In the genomic region with DNA sequence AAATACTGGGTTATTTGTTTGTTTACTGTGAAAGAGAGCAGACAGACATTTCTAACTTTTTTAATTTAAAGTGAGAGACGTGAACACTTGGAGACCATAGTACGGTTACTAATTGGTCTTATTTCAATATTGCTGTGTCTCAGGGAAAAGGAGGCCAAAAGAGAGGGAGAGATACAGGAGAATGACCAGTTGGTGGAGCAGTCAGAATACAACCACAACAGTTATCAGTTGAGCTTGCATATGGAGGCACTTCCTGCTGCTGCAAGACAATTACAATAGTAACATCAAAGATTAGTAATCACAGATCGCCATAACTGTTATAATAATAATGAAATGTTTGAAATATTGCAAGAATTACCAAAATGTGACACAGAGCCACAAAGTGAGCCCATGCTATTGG, we compare ENCODE assay signal across 21 cellular contexts. TPM values are rescaled to one million over a fixed set of nuclear protein-coding genes. Genes with fewer than 3 reads are reported as not detected.
DNase-seq lines count a peak whose midpoint lies in the region; ATAC-seq, FAIRE-seq and TF ChIP-seq lines count a peak whose summit lies in the region.
"Had no signal": no experiment of that assay in that cellular context is flagged by ENCODE, and none has a peak within 500 bp of the region (broad histone marks: within the 10 kb centered on the region; RNA-seq: fewer than 3 reads in every experiment).

No MANE protein-coding gene starts in this region.

- TF ChIP-seq POLR2A in heart left ventricle (IDR thresholded peaks at IDR 0.05) = no peak

- no peak overlapping the region for H3K4me2 ChIP-seq in Karpas-422 (ENCODE audit: low read depth, low read length, poor library complexity, severe bottlenecking)
- H3K4me2 ChIP-seq: A549; BLaER1 treated with 17β-estradiol and CSF1 and Interleukin-3, amounts not matched to agents 10 nM and 100 nM had no signal

- H3K4me1 ChIP-seq in Karpas-422 (ENCODE audit: low read length) (no peaks in the 10 kb centered on the region), heart left ventricle (no peaks in the 10 kb centered on the region)
- H3K4me1 ChIP-seq: A549 had no signal

- H3K27ac Mint-ChIP-seq in WTC11 = no peak overlapping the region
- H3K27ac Mint-ChIP-seq: activated CD4-positive, alpha-beta T cell treated with anti-CD3 and anti-CD28 coated beads, Interleukin-2, amount 10 ng/mL, durations not matched to agents 24 days and 14 days; activated CD8-positive, alpha-beta memory T cell treated with anti-CD3 and anti-CD28 coated beads, Interleukin-2, amount 10 ng/mL, durations not matched to agents 7 days and 5 days; activated naive CD8-positive, alpha-beta T cell treated with anti-CD3 and anti-CD28 coated beads, Interleukin-2, amount 10 ng/mL, durations not matched to agents 7 days and 5 days; memory B cell; naive B cell had no signal

- FAIRE-seq in HTR-8/SVneo (lab: Jason Lieb, UNC) = no peak
- FAIRE-seq: A549, endothelial cell of umbilical vein, TTC549 had no signal

- H3K36me3 Mint-ChIP-seq in WTC11 = peaks cover 31% of the 10 kb centered on the region

- peaks cover 6% of the 10 kb centered on the region for H3K9me3 ChIP-seq in AG04450 (ENCODE audit: control insufficient read depth, insufficient read depth, low read length)
- H3K9me3 ChIP-seq in Karpas-422 (ENCODE audit: low read length) = no peaks in the 10 kb centered on the region
- peaks cover 0 to 21% (median 12%) of the 10 kb centered on the region in 12 donors for H3K9me3 ChIP-seq in heart left ventricle

- H3K4me3 ChIP-seq in AG04450 (ENCODE audit: low read depth, low read length) (no peak overlapping the region), Karpas-422 (ENCODE audit: low read length) (no peak overlapping the region), heart left ventricle (no peak overlapping the region)
- H3K4me3 ChIP-seq: A549; BLaER1 treated with 17β-estradiol and CSF1 and Interleukin-3, amounts not matched to agents 10 nM and 100 nM had no signal

- H3K9me2 ChIP-seq in Karpas-422 (replicated peaks; ENCODE audit: insufficient read depth, low read length) = no peaks in the 10 kb centered on the region

- no peaks in the 10 kb centered on the region for H3K4me1 Mint-ChIP-seq in WTC11
- H3K4me1 Mint-ChIP-seq: activated CD4-positive, alpha-beta T cell treated with anti-CD3 and anti-CD28 coated beads, Interleukin-2, amount 10 ng/mL, durations not matched to agents 24 days and 14 days; activated CD8-positive, alpha-beta memory T cell treated with anti-CD3 and anti-CD28 coated beads, Interleukin-2, amount 10 ng/mL, durations not matched to agents 7 days and 5 days; memory B cell had no signal

- WGBS in heart left ventricle, 4 donors = 90 to 97% (median 93%) methylated on average over 3 of the region's 3 CpGs

- H3K9ac ChIP-seq in Karpas-422 (ENCODE audit: low read length) = no peak overlapping the region
- H3K9ac ChIP-seq: BLaER1 treated with 17β-estradiol and CSF1 and Interleukin-3, amounts not matched to agents 10 nM and 100 nM had no signal

- peaks cover 20% of the 10 kb centered on the region for H3K9me3 Mint-ChIP-seq in WTC11

- POLR2A ChIA-PET in AG04450 (lab: Yijun Ruan, JAX) = no interaction called here
- POLR2A ChIA-PET in WTC11 (lab: Charles Lee) = no interaction called here

- TF ChIP-seq CTCF in AG04450 (IDR thresholded peaks at IDR 0.05; ENCODE audit: low read depth, low read length) (no peak), WTC11 (IDR thresholded peaks at IDR 0.05) (no peak), heart left ventricle (IDR thresholded peaks at IDR 0.05) (no peak)

- no peaks in the 10 kb centered on the region for H4K20me1 ChIP-seq in Karpas-422 (ENCODE audit: insufficient read depth, low read depth, low read length)
- H4K20me1 ChIP-seq: BLaER1 treated with 17β-estradiol and CSF1 and Interleukin-3, amounts not matched to agents 10 nM and 100 nM had no signal

- H3K79me2 ChIP-seq in Karpas-422 (ENCODE audit: low read length) = 0 out of 2 replicates have a peak, but pooled peaks cover 4% of the 10 kb centered on the region

- H3K27ac ChIP-seq in AG04450 (ENCODE audit: low read depth, low read length) = peak overlapping the region; percentile 13
- no peak overlapping the region for H3K27ac ChIP-seq in Karpas-422 (ENCODE audit: low read length)
- no peak overlapping the region for H3K27ac ChIP-seq in heart left ventricle
- H3K27ac ChIP-seq: A549; BLaER1 treated with 17β-estradiol and CSF1 and Interleukin-3, amounts not matched to agents 10 nM and 100 nM had no signal

- H2AFZ ChIP-seq in Karpas-422 (ENCODE audit: low read length) = no peak overlapping the region

- no peak overlapping the region for H3K4me3 Mint-ChIP-seq in WTC11
- H3K4me3 Mint-ChIP-seq: activated CD4-positive, alpha-beta T cell treated with anti-CD3 and anti-CD28 coated beads, Interleukin-2, amount 10 ng/mL, durations not matched to agents 24 days and 14 days; activated CD8-positive, alpha-beta memory T cell treated with anti-CD3 and anti-CD28 coated beads, Interleukin-2, amount 10 ng/mL, durations not matched to agents 7 days and 5 days; activated naive CD8-positive, alpha-beta T cell treated with anti-CD3 and anti-CD28 coated beads, Interleukin-2, amount 10 ng/mL, durations not matched to agents 7 days and 5 days; memory B cell; naive B cell had no signal

- H3K36me3 ChIP-seq in Karpas-422 (ENCODE audit: insufficient read depth, low read length) (peaks cover 3% of the 10 kb centered on the region; the same call in 1 of the 2 replicates), heart left ventricle (peaks cover 0 to 29% (median 8%) of the 10 kb centered on the region in 9 donors)

- ATAC-seq in WTC11 (peak; percentile 52; the same call in 1 of the 2 replicates), heart left ventricle (no peak)
- ATAC-seq: A549; activated CD8-positive, alpha-beta memory T cell treated with anti-CD3 and anti-CD28 coated beads, Interleukin-2, amount 10 ng/mL, durations not matched to agents 7 days and 5 days; Right ventricle myocardium inferior had no signal

- CTCF ChIA-PET in AG04450 (lab: Charles Lee) (no interaction called here), WTC11 (lab: Charles Lee) (interaction anchor here (0.6 to 2.5 kb wide), 7 partner anchors 8 to 696 kb away, joined by 3 to 19 read pairs (median 4); a partner anchor contains a TSS)

- H3K27me3 Mint-ChIP-seq in WTC11 (ENCODE audit: low read depth) = no peaks in the 10 kb centered on the region
- H3K27me3 Mint-ChIP-seq: activated CD4-positive, alpha-beta T cell treated with anti-CD3 and anti-CD28 coated beads, Interleukin-2, amount 10 ng/mL, durations not matched to agents 24 days and 14 days; activated CD8-positive, alpha-beta memory T cell treated with anti-CD3 and anti-CD28 coated beads, Interleukin-2, amount 10 ng/mL, durations not matched to agents 7 days and 5 days; activated naive CD8-positive, alpha-beta T cell treated with anti-CD3 and anti-CD28 coated beads, Interleukin-2, amount 10 ng/mL, durations not matched to agents 7 days and 5 days; memory B cell; naive B cell had no signal

- peak; percentile 30; the same call in 1 of the 2 replicates for TF ChIP-seq RAD21 in Ishikawa (IDR thresholded peaks at IDR 0.05; ENCODE audit: low read depth)

- no peak for TF ChIP-seq EP300 in Ishikawa (IDR thresholded peaks at IDR 0.05; ENCODE audit: borderline replicate concordance)

- DNase-seq in AG04450 (ENCODE audit: low read depth, low spot score) (no peak), WTC11 (ENCODE audit: low spot score) (no peak), fibroblast of peridontal ligament (ENCODE audit: extremely low read depth) (peak; percentile 11), Karpas-422 (no peak), HTR-8/SVneo (ENCODE audit: insufficient read length, low spot score) (no peak), heart left ventricle (no peak), MV-4-11 (lab: John Stamatoyannopoulos, UW) (no peak)
- DNase-seq: activated CD4-positive, alpha-beta T cell treated with anti-CD3 and anti-CD28 coated beads, Interleukin-2, amount 10 ng/mL, durations not matched to agents 24 days and 14 days; activated CD8-positive, alpha-beta memory T cell treated with anti-CD3 and anti-CD28 coated beads, Interleukin-2, amount 10 ng/mL, durations not matched to agents 7 days and 5 days; activated naive CD8-positive, alpha-beta T cell treated with anti-CD3 and anti-CD28 coated beads, Interleukin-2, amount 10 ng/mL, durations not matched to agents 7 days and 5 days; Calu3; naive B cell; NCI-H1105; stimulated activated CD4-positive, alpha-beta T cell treated with anti-CD3 and anti-CD28 coated beads, Interleukin-12 subunit alpha, Interleukin-12 subunit beta, amount 100 ng/mL, for 4 hours had no signal

- H3K27me3 ChIP-seq in AG04450 (ENCODE audit: control insufficient read depth, insufficient read depth, low read length) (no peaks in the 10 kb centered on the region), Karpas-422 (ENCODE audit: low read length) (no peaks in the 10 kb centered on the region), heart left ventricle (no peaks in the 10 kb centered on the region)
- H3K27me3 ChIP-seq: BLaER1 treated with 17β-estradiol and CSF1 and Interleukin-3, amounts not matched to agents 10 nM and 100 nM had no signal

- intact Hi-C loops in heart left ventricle (cut with DNase I) = no loop called here

TF ChIP-seq in Ishikawa, 13 proteins besides CTCF, POLR2A, EP300 and RAD21 (continues in another document):
- TF ChIP-seq EGR1 (IDR thresholded peaks at IDR 0.05) (no peak), YY1 (IDR thresholded peaks at IDR 0.05; ENCODE audit: low read depth) (no peak), CEBPB (IDR thresholded peaks at IDR 0.05) (no peak), TEAD4 (IDR thresholded peaks at IDR 0.05) (no peak), TAF1 (IDR thresholded peaks at IDR 0.05; ENCODE audit: low read depth) (no peak)

TF ChIP-seq in WTC11, 78 proteins besides CTCF, POLR2A, EP300 and RAD21 (continues in another document):
- TF ChIP-seq SMAD3 (CRISPR knock-in tag; IDR thresholded peaks at IDR 0.05; ENCODE audit: borderline replicate concordance) (no peak), EMX1 (CRISPR knock-in tag; IDR thresholded peaks at IDR 0.05) (no peak), ETV6 (CRISPR knock-in tag; IDR thresholded peaks at IDR 0.05) (no peak)

RNA-seq across cellular contexts. Expression of a gene that starts 58.2 kb away (rescaled TPM):
- polyA plus RNA-seq in AG04450 (2011; rRNA removed) (301 and 328 TPM in 2 replicates), heart left ventricle (1 to 10 TPM; 6.9 to 8.4 TPM)
- polyA minus RNA-seq in AG04450 (2011; rRNA and poly(A)+ RNA removed) = 368 and 380 TPM in 2 replicates
- total RNA-seq in WTC11 (2021) (18.2 to 19.3 TPM (median 18.3 TPM) in 3 replicates), heart left ventricle (10 to 100 TPM in 6 of 9 donors, 1 to 10 TPM in 3; 9.0 to 18.0 (median 13.6) TPM)
- 14.6 and 16.0 TPM in 2 replicates for total RNA-seq in Karpas-422 (2014; rRNA removed; shearing (Covaris generic); ENCODE audit: low replicate concordance)
